In the genomic region with DNA sequence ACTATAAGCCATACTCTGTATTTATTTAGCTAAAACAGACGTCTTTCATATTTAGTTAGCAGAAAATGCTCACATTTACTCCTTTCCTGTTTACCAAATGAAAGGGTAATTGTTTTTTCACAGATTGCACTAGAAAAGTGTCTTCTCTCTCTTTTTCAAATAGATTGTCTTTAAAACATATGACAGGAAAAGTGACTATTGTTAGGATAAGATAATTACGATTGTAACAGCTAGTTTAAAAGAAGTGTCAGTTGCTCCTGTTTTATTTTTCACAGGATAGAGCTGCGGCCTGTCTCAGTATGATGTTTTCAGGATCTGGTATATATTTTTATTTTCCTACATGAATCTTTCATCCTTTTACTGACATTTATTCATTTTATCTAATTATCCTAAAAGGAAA, we compare ENCODE assay signal across 24 cellular contexts.
A peak's percentile ranks its signal among the peaks of the same experiment; 100 is the strongest.
DNase-seq lines count a peak whose midpoint lies in the region; ATAC-seq and TF ChIP-seq lines count a peak whose summit lies in the region.
"Had no signal": no experiment of that assay in that cellular context is flagged by ENCODE, and none has a peak within 500 bp of the region (broad histone marks: within the 10 kb centered on the region; RNA-seq: fewer than 3 reads in every experiment).

No MANE protein-coding gene starts in this region.

- ATAC-seq in gastroesophageal sphincter: no peak
- ATAC-seq in GM18909 (IDR thresholded peaks at IDR 0.05; ENCODE audit: poor library complexity, unreplicated experiment): no peak
- ATAC-seq in GM21786 (IDR thresholded peaks at IDR 0.05; ENCODE audit: unreplicated experiment): no peak
- ATAC-seq: GM12878 had no signal

- no peaks in the 10 kb centered on the region for H3K36me3 ChIP-seq in esophagus muscularis mucosa
- no peaks in the 10 kb centered on the region for H3K36me3 ChIP-seq in gastroesophageal sphincter
- no peaks in the 10 kb centered on the region for H3K36me3 ChIP-seq in rectal smooth muscle tissue (ENCODE audit: control insufficient read depth, insufficient read depth, low read length)
- no peaks in the 10 kb centered on the region for H3K36me3 ChIP-seq in stomach smooth muscle (ENCODE audit: control insufficient read depth in 2 of 2, insufficient read depth in 2 of 2, low read length in 2 of 2)
- H3K36me3 ChIP-seq: BLaER1 had no signal

- H3K27ac ChIP-seq in esophagus muscularis mucosa (replicated peaks in 1 of 4) (peak overlapping the region; percentile 58 to 73 (median 68)), gastroesophageal sphincter (peak overlapping the region; percentile 54 to 84 (median 68)), rectal smooth muscle tissue (ENCODE audit: low read depth, low read length) (peak overlapping the region; percentile 8), stomach smooth muscle (ENCODE audit: low read length) (peak overlapping the region; percentile 43)
- H3K27ac ChIP-seq: BLaER1 had no signal

- H3K9ac ChIP-seq in rectal smooth muscle tissue (ENCODE audit: low read length) (no peak overlapping the region), stomach smooth muscle (ENCODE audit: low read length in 2 of 2) (no peak overlapping the region)
- H3K9ac ChIP-seq: BLaER1 had no signal

- TF ChIP-seq POLR2A in esophagus muscularis mucosa (IDR thresholded peaks at IDR 0.05; ENCODE audit: low read depth) (no peak), gastroesophageal sphincter (IDR thresholded peaks at IDR 0.05) (no peak)

- H3K4me1 ChIP-seq in esophagus muscularis mucosa (peaks cover 0 to 51% (median 38%) of the 10 kb centered on the region in 4 donors), gastroesophageal sphincter (peaks cover 3 to 48% (median 7%) of the 10 kb centered on the region in 3 donors), rectal smooth muscle tissue (ENCODE audit: control insufficient read depth, insufficient read depth, low read length) (peaks cover 11% of the 10 kb centered on the region), stomach smooth muscle (ENCODE audit: control insufficient read depth, insufficient read depth, low read length) (peaks cover 17% of the 10 kb centered on the region)

- WGBS in esophagus muscularis mucosa: 50% methylated on average over 3 of the region's 3 CpGs
- WGBS in gastroesophageal sphincter (ENCODE audit: low coverage in 1 of 2), 2 donors: 35 to 59% methylated on average over 3 of the region's 3 CpGs

- TF ChIP-seq EP300 in esophagus muscularis mucosa (IDR thresholded peaks at IDR 0.05) (no peak), gastroesophageal sphincter (IDR thresholded peaks at IDR 0.05) (no peak)

- H3K27me3 ChIP-seq in esophagus muscularis mucosa (no peaks in the 10 kb centered on the region), gastroesophageal sphincter (no peaks in the 10 kb centered on the region), rectal smooth muscle tissue (ENCODE audit: control insufficient read depth, insufficient read depth, low read length) (no peaks in the 10 kb centered on the region), stomach smooth muscle (ENCODE audit: control insufficient read depth in 1 of 2, insufficient read depth in 2 of 2, low read length in 2 of 2) (no peaks in the 10 kb centered on the region)
- H3K27me3 ChIP-seq: BE2C, BLaER1 had no signal

- H3K9me3 ChIP-seq in esophagus muscularis mucosa: no peaks in the 10 kb centered on the region
- no peaks in the 10 kb centered on the region for H3K9me3 ChIP-seq in gastroesophageal sphincter
- H3K9me3 ChIP-seq in stomach smooth muscle (ENCODE audit: control insufficient read depth in 2 of 2, low read length in 2 of 2): no peaks in the 10 kb centered on the region
- H3K9me3 ChIP-seq: BE2C, BLaER1 had no signal

- intact Hi-C loops in esophagus muscularis mucosa (cut with DNase I): loop anchor here (10.0 kb wide), 1 partner anchor 195 kb away; no protein-coding TSS in a partner anchor

- H3K4me3 ChIP-seq in esophagus muscularis mucosa (no peak overlapping the region), gastroesophageal sphincter (no peak overlapping the region), rectal smooth muscle tissue (ENCODE audit: low read length) (no peak overlapping the region), stomach smooth muscle (ENCODE audit: low read length in 2 of 2) (peak overlapping the region in 1 of 2 donors; percentile 17)
- H3K4me3 ChIP-seq: BLaER1, GM12878 had no signal

- no peak for TF ChIP-seq CTCF in esophagus muscularis mucosa (IDR thresholded peaks at IDR 0.05)
- TF ChIP-seq CTCF in gastroesophageal sphincter (IDR thresholded peaks at IDR 0.05): no peak

- DNase-seq in esophagus muscularis mucosa (ENCODE audit: extremely low spot score) (no peak), GOT3 (lab: John Stamatoyannopoulos, UW) (no peak), cortex of kidney (lab: John Stamatoyannopoulos, UW) (no peak)
- DNase-seq: 8988T; ACHN; C1 segment of cervical spinal cord; CD4-positive, alpha-beta memory T cell; CD4-positive, CD25-positive, alpha-beta regulatory T cell; CD8-positive, alpha-beta memory T cell; DMS 273 treated with DMSO at 0.1 percent for 48 hours; DMS153; DMS53; DMS79; DND-41; EL; GDM1 had no signal

Comparison
In these comparisons a context has a peak if more than half of its experiments do, and no peak if none do; other contexts are left out.
1. H3K27ac ChIP-seq: peak in every context shown above with its lines; median percentile 68 in esophagus muscularis mucosa; 68 in gastroesophageal sphincter; 43 in stomach smooth muscle; 8 in rectal smooth muscle tissue.